19 cellular contexts compared by ENCODE assay signal in genomic region chr11:113322158-113322557, GRCh38. TPM values are rescaled to one million over a fixed set of nuclear protein-coding genes. Genes with fewer than 3 reads are reported as not detected.
DNase-seq lines count a peak whose midpoint lies in the region; ATAC-seq, FAIRE-seq and TF ChIP-seq lines count a peak whose summit lies in the region.
"Had no signal": no experiment of that assay in that cellular context is flagged by ENCODE, and none has a peak within 500 bp of the region (broad histone marks: within the 10 kb centered on the region; RNA-seq: fewer than 3 reads in every experiment).

No MANE protein-coding gene starts in this region.

- POLR2A ChIA-PET in HepG2 (lab: Yijun Ruan, JAX): no interaction called here

- ATAC-seq in HepG2: no peak
- no peak for ATAC-seq in right lobe of liver
- ATAC-seq in T-helper 17 cell: no peak
- ATAC-seq in HG02588 (IDR thresholded peaks at IDR 0.05; ENCODE audit: unreplicated experiment): no peak
- ATAC-seq: GM12878 had no signal

- DNase-seq in HepG2 (ENCODE audit: low spot score): no peak
- DNase-seq in right lobe of liver: no peak
- DNase-seq in T-helper 17 cell: no peak
- DNase-seq in epithelial cell of esophagus (ENCODE audit: low read depth): peak; percentile 65
- no peak for DNase-seq in neuronal stem cell (ENCODE audit: low spot score)
- no peak for DNase-seq in RPMI8226
- DNase-seq: 8988T; CD8-positive, alpha-beta memory T cell; COR-L47; DMS 273 treated with DMSO at 0.1 percent for 48 hours; DND-41; EL had no signal

- no peak overlapping the region for H4K8ac ChIP-seq in neuronal stem cell (ENCODE audit: low read depth, low read length)

- TF ChIP-seq RAD21 in HepG2 (CRISPR knock-in tag; IDR thresholded peaks at IDR 0.05): no peak

- BruUV-seq in HepG2 (replicated peaks; lab: Mats Ljungman, UMichigan): no TSS peak

- no peak overlapping the region for H3K4me2 ChIP-seq in HepG2 (ENCODE audit: low read depth, low read length)
- no peak overlapping the region for H3K4me2 ChIP-seq in neuronal stem cell (ENCODE audit: insufficient read depth, low read length, poor library complexity, severe bottlenecking)
- H3K4me2 ChIP-seq: BLaER1 treated with 17β-estradiol and CSF1 and Interleukin-3, amounts not matched to agents 10 nM and 100 nM had no signal

- peaks cover 0 to 5% of the 10 kb centered on the region in 2 experiments; a peak in 1 of 5 replicates for H3K36me3 ChIP-seq in HepG2 (replicated peaks in 1 of 2; ENCODE audit: control insufficient read depth in 1 of 2, insufficient read depth in 2 of 2, low read length in 2 of 2)
- H3K36me3 ChIP-seq in right lobe of liver: peaks cover 0 to 18% (median 2%) of the 10 kb centered on the region in 4 donors
- H3K36me3 ChIP-seq in neuronal stem cell (replicated peaks in 1 of 2; ENCODE audit: control insufficient read depth in 2 of 2, insufficient read depth in 2 of 2, low read length in 2 of 2): peaks cover 6 to 32% of the 10 kb centered on the region in 2 donors
- H3K36me3 ChIP-seq: BLaER1 treated with 17β-estradiol and CSF1 and Interleukin-3, amounts not matched to agents 10 nM and 100 nM; HAP-1 had no signal

- peak overlapping the region; percentile 62 for H3K27ac Mint-ChIP-seq in T-helper 17 cell
- H3K27ac Mint-ChIP-seq: B cell had no signal

- H3K36me3 Mint-ChIP-seq in T-helper 17 cell (ENCODE audit: low read depth): peaks cover 17% of the 10 kb centered on the region

- intact Hi-C loops in HepG2 (cut with micrococcal nuclease; ENCODE audit: unreplicated experiment): no loop called here
- intact Hi-C loops in right lobe of liver (cut with DNase I): no loop called here

- H2BK12ac ChIP-seq in neuronal stem cell (ENCODE audit: low read length): no peak overlapping the region

- TF ChIP-seq POLR2A in HepG2 (IDR thresholded peaks at IDR 0.05; ENCODE audit: insufficient read depth in 1 of 2, low read depth in 2 of 2, low read length in 2 of 2): no peak
- TF ChIP-seq POLR2A in right lobe of liver (IDR thresholded peaks at IDR 0.05): no peak

- TF ChIP-seq EP300 in HepG2 (IDR thresholded peaks at IDR 0.05; ENCODE audit: low read depth in 2 of 2, low read length in 2 of 2): no peak
- TF ChIP-seq EP300 in HepG2 (CRISPR knock-in tag; IDR thresholded peaks at IDR 0.05; ENCODE audit: borderline replicate concordance): no peak

- peaks cover 13% of the 10 kb centered on the region for H3K4me1 Mint-ChIP-seq in T-helper 17 cell
- H3K4me1 Mint-ChIP-seq: B cell had no signal

- WGBS in HepG2 (ENCODE audit: low lambda C conversion rate): 89% methylated on average over 4 of the region's 4 CpGs
- WGBS in right lobe of liver (ENCODE audit: insufficient coverage, low coverage, low lambda C conversion rate, missing lambda C conversion rate): 78% methylated on average over 3 of the region's 4 CpGs
- 100% methylated on average over 2 of the region's 4 CpGs; no CpG with 5 or more reads in 1 of the 2 donors for WGBS in neuronal stem cell (ENCODE audit: extremely low coverage in 2 of 2, insufficient read length in 2 of 2, insufficient replicate concordance in 1 of 2), 2 donors

- no peaks in the 10 kb centered on the region for H3K9me3 ChIP-seq in HepG2 (ENCODE audit: low read length)
- no peaks in the 10 kb centered on the region for H3K9me3 ChIP-seq in right lobe of liver
- H3K9me3 ChIP-seq in T-helper 17 cell (ENCODE audit: control insufficient read depth, low read length, poor library complexity, severe bottlenecking): no peaks in the 10 kb centered on the region
- peaks cover 4 to 5% of the 10 kb centered on the region in 2 donors for H3K9me3 ChIP-seq in neuronal stem cell (replicated peaks in 1 of 2; ENCODE audit: control insufficient read depth in 2 of 2, insufficient read depth in 1 of 2, low read depth in 1 of 2, low read length in 2 of 2)
- H3K9me3 ChIP-seq: BLaER1 treated with 17β-estradiol and CSF1 and Interleukin-3, amounts not matched to agents 10 nM and 100 nM; HAP-1 had no signal

- H3K23ac ChIP-seq in neuronal stem cell (ENCODE audit: low read depth, low read length, poor library complexity): no peak overlapping the region

- H3K79me2 ChIP-seq in HepG2 (ENCODE audit: insufficient read depth, low read length): no peaks in the 10 kb centered on the region

- no peak overlapping the region for H2BK15ac ChIP-seq in neuronal stem cell (ENCODE audit: low read length)

- H2BK5ac ChIP-seq in neuronal stem cell (ENCODE audit: low read length): no peak overlapping the region

- H3K9ac ChIP-seq in HepG2 (ENCODE audit: insufficient read depth, low read depth, low read length) (no peak overlapping the region), neuronal stem cell (ENCODE audit: low read depth, low read length, poor library complexity) (no peak overlapping the region)
- H3K9ac ChIP-seq: BLaER1 treated with 17β-estradiol and CSF1 and Interleukin-3, amounts not matched to agents 10 nM and 100 nM had no signal

- H4K91ac ChIP-seq in neuronal stem cell (ENCODE audit: low read depth, low read length, poor library complexity): no peak overlapping the region

- no peak overlapping the region for H3K4me3 Mint-ChIP-seq in T-helper 17 cell
- H3K4me3 Mint-ChIP-seq: B cell; CD8-positive, alpha-beta memory T cell had no signal

- H3K4me3 ChIP-seq in HepG2 (replicated peaks in 1 of 3; ENCODE audit: insufficient read depth in 1 of 3, low read depth in 2 of 3, low read length in 3 of 3) (no peak overlapping the region), right lobe of liver (no peak overlapping the region), epithelial cell of esophagus (ENCODE audit: low read length) (no peak overlapping the region), neuronal stem cell (ENCODE audit: low read length in 2 of 2) (no peak overlapping the region)
- H3K4me3 ChIP-seq: BLaER1 treated with 17β-estradiol and CSF1 and Interleukin-3, amounts not matched to agents 10 nM and 100 nM; GM12878; HAP-1 had no signal

- H3K4me1 ChIP-seq in HepG2 (ENCODE audit: insufficient read depth, low read length) (0 out of 2 replicates have a peak, but pooled peaks cover under 1% of the 10 kb centered on the region), right lobe of liver (no peaks in the 10 kb centered on the region), neuronal stem cell (ENCODE audit: control insufficient read depth in 2 of 2, insufficient read depth in 1 of 2, low read depth in 1 of 2, low read length in 2 of 2) (no peaks in the 10 kb centered on the region)
- H3K4me1 ChIP-seq: BLaER1 treated with 17β-estradiol and CSF1 and Interleukin-3, amounts not matched to agents 10 nM and 100 nM; HAP-1 had no signal

- H3K27me3 Mint-ChIP-seq in T-helper 17 cell: no peaks in the 10 kb centered on the region
- H3K27me3 Mint-ChIP-seq: B cell; CD8-positive, alpha-beta memory T cell had no signal

- in situ Hi-C loops in HepG2 (cut with HindIII; ENCODE audit: extremely low pct_ligation_motif_present, low pct_unique_long_range_greater_than_20kb): no loop called here

- H3K27me3 ChIP-seq in HepG2 (ENCODE audit: control insufficient read depth in 1 of 2, insufficient read depth in 2 of 2, low read length in 2 of 2) (no peaks in the 10 kb centered on the region), right lobe of liver (no peaks in the 10 kb centered on the region), neuronal stem cell (ENCODE audit: control insufficient read depth in 3 of 3, insufficient read depth in 3 of 3, low read depth in 1 of 3, low read length in 3 of 3) (no peaks in the 10 kb centered on the region)
- H3K27me3 ChIP-seq: BLaER1 treated with 17β-estradiol and CSF1 and Interleukin-3, amounts not matched to agents 10 nM and 100 nM had no signal

- H2AFZ ChIP-seq in HepG2 (ENCODE audit: low read length) (no peak overlapping the region), neuronal stem cell (ENCODE audit: low read length) (no peak overlapping the region)

- H3K27ac ChIP-seq in HepG2 (ENCODE audit: extremely low read length, insufficient read depth, low read length) (no peak overlapping the region), right lobe of liver (no peak overlapping the region), neuronal stem cell (replicated peaks; ENCODE audit: low read length) (no peak overlapping the region)
- H3K27ac ChIP-seq: BLaER1 treated with 17β-estradiol and CSF1 and Interleukin-3, amounts not matched to agents 10 nM and 100 nM had no signal

- no peak overlapping the region for H2AK5ac ChIP-seq in neuronal stem cell (ENCODE audit: low read depth, low read length)

- no peak overlapping the region for H3K4ac ChIP-seq in neuronal stem cell (ENCODE audit: low read length)

- FAIRE-seq in HepG2 (lab: Jason Lieb, UNC): no peak
- FAIRE-seq: GM12878, GM19239, HTR-8/SVneo had no signal

- H2BK120ac ChIP-seq in neuronal stem cell (ENCODE audit: low read depth, low read length): no peak overlapping the region

- no peak overlapping the region for H3K18ac ChIP-seq in neuronal stem cell (ENCODE audit: low read length)

- H3K79me1 ChIP-seq in neuronal stem cell (ENCODE audit: low read depth, low read length): no peaks in the 10 kb centered on the region

- no peak overlapping the region for H3K14ac ChIP-seq in neuronal stem cell (ENCODE audit: low read length)

- no peaks in the 10 kb centered on the region for H4K20me1 ChIP-seq in HepG2 (ENCODE audit: insufficient read depth, low read length)
- H4K20me1 ChIP-seq: BLaER1 treated with 17β-estradiol and CSF1 and Interleukin-3, amounts not matched to agents 10 nM and 100 nM had no signal

- CTCF ChIA-PET in HepG2 (lab: Yijun Ruan, JAX; ENCODE audit: low intra/inter-chr PET ratio, low total read pairs): no interaction called here

- TF ChIP-seq CTCF in HepG2 (CRISPR knock-in tag; IDR thresholded peaks at IDR 0.05): no peak
- no peak for TF ChIP-seq CTCF in right lobe of liver (IDR thresholded peaks at IDR 0.05)
- no peak for TF ChIP-seq CTCF in epithelial cell of esophagus (IDR thresholded peaks at IDR 0.05; ENCODE audit: insufficient read depth, low read depth, low read length, missing control alignments)

RNA-seq across cellular contexts. Expression of gene TTC12, which starts 7.8 kb away (rescaled TPM):
- total RNA-seq in HepG2 (2016; rRNA removed; fragmentation: Illumina TruSeq; extraction: Trizol) (11.6 and 13.3 TPM in 2 replicates), right lobe of liver (1 to 10 TPM; 5.1 to 8.9 (median 7.2) TPM), T-helper 17 cell (10 to 100 TPM; 31.1 to 36.5 TPM)
- total RNA-seq in HepG2 (2016; cell fraction: cytosol; rRNA removed; fragmentation: Illumina TruSeq; extraction: Trizol; ENCODE audit: low read depth): 1.5 and 4.2 TPM in 2 replicates
- 10.8 and 17.7 TPM in 2 replicates for total RNA-seq in HepG2 (2016; cell fraction: insoluble cytoplasmic fraction; rRNA removed; fragmentation: Illumina TruSeq; extraction: Trizol)
- total RNA-seq in HepG2 (2016; cell fraction: membrane; rRNA removed; fragmentation: Illumina TruSeq; extraction: Trizol): 2.4 and 3.7 TPM in 2 replicates
- 19.9 and 22.6 TPM in 2 replicates for total RNA-seq in HepG2 (2016; cell fraction: nucleus; rRNA removed; fragmentation: Illumina TruSeq; extraction: Trizol)
- polyA plus RNA-seq in HepG2 (2011; rRNA removed): 4.0 and 5.4 TPM in 2 replicates
- 1.7 and 2.4 TPM in 2 replicates for polyA plus RNA-seq in HepG2 (2011; cell fraction: cytosol; rRNA removed)
- 13.0 and 16.1 TPM in 2 replicates for polyA plus RNA-seq in HepG2 (2011; cell fraction: nucleus; rRNA removed)
- 2.4 and 3.4 TPM in 2 replicates for polyA plus RNA-seq in HepG2 (2012)
- 0.66 and 1.2 TPM in 2 replicates for polyA plus RNA-seq in HepG2 (2016; cell fraction: cytosol; fragmentation: Illumina TruSeq; extraction: Trizol; ENCODE audit: low read depth)
- 7.8 and 11.9 TPM in 2 replicates for polyA plus RNA-seq in HepG2 (2016; cell fraction: insoluble cytoplasmic fraction; fragmentation: Illumina TruSeq; extraction: Trizol; ENCODE audit: low read depth)
- 1.2 and 1.5 TPM in 2 replicates for polyA plus RNA-seq in HepG2 (2016; cell fraction: membrane; fragmentation: Illumina TruSeq; extraction: Trizol; ENCODE audit: low read depth)
- 10.1 and 15.5 TPM in 2 replicates for polyA plus RNA-seq in HepG2 (2016; cell fraction: nucleus; fragmentation: Illumina TruSeq; extraction: Trizol; ENCODE audit: insufficient read depth, low read depth)
- polyA minus RNA-seq in HepG2 (2011; rRNA and poly(A)+ RNA removed; ENCODE audit: low replicate concordance): 4.6 and 13.0 TPM in 2 replicates
- polyA minus RNA-seq in HepG2 (2011; cell fraction: cytosol; rRNA and poly(A)+ RNA removed): 1.9 and 3.1 TPM in 2 replicates
- 32.6 and 33.7 TPM in 2 replicates for polyA minus RNA-seq in HepG2 (2011; cell fraction: nucleus; rRNA and poly(A)+ RNA removed)
- 14.7 TPM for polyA plus RNA-seq in neuronal stem cell (2013, experiment 1 of 2)
- polyA plus RNA-seq in neuronal stem cell (2013, experiment 2 of 2): 14.2 TPM
